In genomic region chr16:10878644-10879498, GRCh38 we compare ENCODE assay signal across 8 cellular contexts. TPM values are rescaled to one million over a fixed set of nuclear protein-coding genes. Genes with fewer than 3 reads are reported as not detected.
DNase-seq lines count a peak whose midpoint lies in the region; ATAC-seq and TF ChIP-seq lines count a peak whose summit lies in the region.

No MANE protein-coding gene starts in this region.

- peak overlapping the region in 3 of 5 donors; percentile 63 to 79 (median 72) for H3K9ac ChIP-seq in subcutaneous abdominal adipose tissue (ENCODE audit: low read length in 5 of 5)

- no peaks in the 10 kb centered on the region for H3K36me3 ChIP-seq in breast epithelium
- H3K36me3 ChIP-seq in subcutaneous abdominal adipose tissue (ENCODE audit: control insufficient read depth in 5 of 5, insufficient read depth in 5 of 5, low read length in 5 of 5), result peaks cover 0 to 5% (median 0%) of the 10 kb centered on the region in 5 donors

- ATAC-seq in left colon, result peak; percentile 71

- H3K27me3 ChIP-seq in breast epithelium (no peaks in the 10 kb centered on the region), subcutaneous abdominal adipose tissue (ENCODE audit: control insufficient read depth in 5 of 5, insufficient read depth in 4 of 5, low read length in 5 of 5) (peaks cover 0 to 20% (median 8%) of the 10 kb centered on the region in 5 donors)

- H3K4me3 ChIP-seq in breast epithelium, result peak overlapping the region; percentile 56 to 68 (median 61)
- H3K4me3 ChIP-seq in subcutaneous abdominal adipose tissue (ENCODE audit: low read depth in 1 of 5, low read length in 5 of 5), result peak overlapping the region; percentile 67 to 82 (median 77)

- intact Hi-C loops in breast epithelium (cut with DNase I; ENCODE audit: low total_unique reads) (no loop called here), left colon (cut with DNase I, micrococcal nuclease) (no loop called here)

- no peaks in the 10 kb centered on the region for H3K4me1 ChIP-seq in breast epithelium
- peaks cover 4 to 63% (median 32%) of the 10 kb centered on the region in 5 donors for H3K4me1 ChIP-seq in subcutaneous abdominal adipose tissue (ENCODE audit: control insufficient read depth in 5 of 5, insufficient read depth in 5 of 5, low read length in 5 of 5)

- H3K9me3 ChIP-seq in breast epithelium (no peaks in the 10 kb centered on the region), subcutaneous abdominal adipose tissue (ENCODE audit: control insufficient read depth in 5 of 5, low read length in 5 of 5) (no peaks in the 10 kb centered on the region)

- in situ Hi-C loops in ACHN (cut with HindIII; ENCODE audit: low pct_ligation_motif_present, low pct_unique_long_range_greater_than_20kb, low sequenced_read_pairs), result no loop called here
- in situ Hi-C loops in GM13977 (cut with MboI; ENCODE audit: low pct_unique_long_range_greater_than_20kb, low sequenced_read_pairs, unreplicated experiment), result no loop called here

- peak; percentile 51 for DNase-seq in ACHN
- peak; percentile 67 for DNase-seq in GM13977 (ENCODE audit: low spot score)
- peak; percentile 74 for DNase-seq in NAMALWA (ENCODE audit: low spot score)
- DNase-seq in breast epithelium (ENCODE audit: low spot score in 2 of 2), result peak in 1 of 2 donors; percentile 40
- peak; percentile 47 to 48 for DNase-seq in left colon
- no peak for DNase-seq in NCI-H1694 treated with DMSO at 0.1 percent for 48 hours (lab: John Stamatoyannopoulos, UW)
- no peak for DNase-seq in globus pallidus (ENCODE audit: low spot score)

- H3K27ac ChIP-seq in breast epithelium (peak overlapping the region; percentile 42 to 53), subcutaneous abdominal adipose tissue (ENCODE audit: low read depth, low read length) (peak overlapping the region; percentile 74)

- no peak for TF ChIP-seq CTCF in GM13977 (IDR thresholded peaks at IDR 0.05; ENCODE audit: extremely low read depth, insufficient read depth, missing control alignments)
- TF ChIP-seq CTCF in breast epithelium (IDR thresholded peaks at IDR 0.05), result no peak

- TF ChIP-seq POLR2A in breast epithelium (IDR thresholded peaks at IDR 0.05), result no peak

RNA-seq across cellular contexts. Expression of gene CIITA, which starts 1.9 kb away (rescaled TPM):
- total RNA-seq in breast epithelium, result 10 to 100 TPM in 2 of 3 donors, 1 to 10 TPM in 1; 5.6 to 14.6 (median 11.1) TPM
- total RNA-seq in left colon, result 10 to 100 TPM in 1 of 2 donors, 1 to 10 TPM in 1; 4.9 to 10.2 TPM

Comparison
In these comparisons a context has a peak if more than half of its experiments do, and no peak if none do; other contexts are left out.
1. DNase-seq: peak in ACHN (single experiment), GM13977 (single experiment), NAMALWA (single experiment) and left colon (2 of 2); none in NCI-H1694 treated with DMSO at 0.1 percent for 48 hours (single experiment) and globus pallidus (single experiment).